ENCODE assay signal across 27 cellular contexts in the genomic region with DNA sequence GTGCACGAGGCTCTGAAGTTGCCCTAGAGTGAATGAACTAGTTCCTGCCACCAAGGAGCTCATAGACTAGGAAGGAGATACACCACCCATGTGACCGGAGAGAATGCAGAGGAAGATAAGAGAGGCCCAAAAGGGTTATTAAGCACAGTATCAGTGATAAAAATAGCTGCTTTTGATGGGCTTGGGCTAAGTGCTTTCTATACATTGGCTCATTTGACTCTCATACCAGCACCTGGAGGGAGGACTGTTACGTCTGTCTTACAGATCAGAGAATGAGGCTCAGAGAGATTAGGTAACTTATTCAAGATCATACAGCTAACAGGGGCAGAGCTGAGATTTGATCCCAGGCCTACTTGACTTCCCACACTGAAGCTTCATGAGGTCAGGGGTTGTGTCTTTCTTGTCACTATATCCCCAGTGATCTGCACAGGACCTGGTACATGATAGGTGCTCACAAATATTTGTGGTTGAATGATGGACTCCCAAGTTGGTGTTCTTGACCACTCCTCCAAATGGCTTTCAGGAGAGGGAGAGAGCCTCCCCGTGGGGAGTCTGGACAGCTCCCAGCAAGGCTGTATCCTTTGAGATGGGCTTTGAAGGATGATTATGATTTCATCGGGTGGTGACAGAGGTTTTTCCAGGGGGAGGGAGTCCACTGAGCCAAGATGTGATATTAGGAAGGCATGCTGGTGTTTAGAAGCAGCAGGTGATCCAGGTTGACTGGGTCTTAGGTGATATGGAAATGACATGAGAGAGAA. TPM values are rescaled to one million over a fixed set of nuclear protein-coding genes. Genes with fewer than 3 reads are reported as not detected.
DNase-seq lines count a peak whose midpoint lies in the region; ATAC-seq, FAIRE-seq and TF ChIP-seq lines count a peak whose summit lies in the region.
"Had no signal": no experiment of that assay in that cellular context is flagged by ENCODE, and none has a peak within 500 bp of the region (broad histone marks: within the 10 kb centered on the region; RNA-seq: fewer than 3 reads in every experiment).

No MANE protein-coding gene starts in this region.

- peak overlapping the region; percentile 34 for H3K4me3 Mint-ChIP-seq in endothelial cell (ENCODE audit: unreplicated experiment)
- H3K4me3 Mint-ChIP-seq in GM23338, result no peak overlapping the region
- H3K4me3 Mint-ChIP-seq: activated T-cell treated with anti-CD3 and anti-CD28 coated beads, Interleukin-2, amount 50 U/mL, for 4 hours; CD4-positive, CD25-positive, alpha-beta regulatory T cell had no signal

- H3K4me1 ChIP-seq in cardiac muscle cell (ENCODE audit: low read depth), result peaks cover 50% of the 10 kb centered on the region
- H3K4me1 ChIP-seq in osteoblast (ENCODE audit: insufficient read depth, low read length), result peaks cover 17% of the 10 kb centered on the region
- peaks cover 10% of the 10 kb centered on the region; the same call in 1 of the 2 replicates for H3K4me1 ChIP-seq in GM23338 (ENCODE audit: insufficient read depth)
- H3K4me1 ChIP-seq: body of pancreas had no signal

- H3K4me3 ChIP-seq in cardiac muscle cell (no peak overlapping the region), osteoblast (ENCODE audit: insufficient read depth, low read length) (no peak overlapping the region), GM23338 (no peak overlapping the region)
- H3K4me3 ChIP-seq: body of pancreas, stomach, tibial artery had no signal

- peaks cover 9% of the 10 kb centered on the region for H3K36me3 Mint-ChIP-seq in endothelial cell (ENCODE audit: low read depth, unreplicated experiment)
- H3K36me3 Mint-ChIP-seq in GM23338 (ENCODE audit: low read depth), result no peaks in the 10 kb centered on the region; the same call in 2 of the 3 replicates
- H3K36me3 Mint-ChIP-seq: CD4-positive, CD25-positive, alpha-beta regulatory T cell had no signal

- H4K20me1 ChIP-seq in osteoblast (ENCODE audit: insufficient read depth, low read length) (no peaks in the 10 kb centered on the region), GM23338 (replicated peaks; ENCODE audit: insufficient read depth) (no peaks in the 10 kb centered on the region)

- intact Hi-C loops in Right ventricle myocardium superior (cut with DNase I), result no loop called here

- H3K27me3 Mint-ChIP-seq in endothelial cell (ENCODE audit: unreplicated experiment) (peaks cover 11% of the 10 kb centered on the region), GM23338 (ENCODE audit: insufficient read depth, low read depth, poor library complexity) (peaks cover 19% of the 10 kb centered on the region)
- H3K27me3 Mint-ChIP-seq: CD4-positive, CD25-positive, alpha-beta regulatory T cell had no signal

- no peak overlapping the region for H3K27ac Mint-ChIP-seq in endothelial cell (ENCODE audit: unreplicated experiment)
- H3K27ac Mint-ChIP-seq in GM23338, result no peak overlapping the region

- H3K79me2 ChIP-seq in osteoblast (ENCODE audit: insufficient read depth, low read length) (no peaks in the 10 kb centered on the region), GM23338 (replicated peaks; ENCODE audit: insufficient read depth) (no peaks in the 10 kb centered on the region)

- H3K27me3 ChIP-seq in cardiac muscle cell, result no peaks in the 10 kb centered on the region
- H3K27me3 ChIP-seq in osteoblast (ENCODE audit: insufficient read depth, low read length), result no peaks in the 10 kb centered on the region
- no peaks in the 10 kb centered on the region for H3K27me3 ChIP-seq in GM23338 (ENCODE audit: insufficient read depth)
- H3K27me3 ChIP-seq: body of pancreas had no signal

- no peak overlapping the region for H3K4me2 ChIP-seq in osteoblast (ENCODE audit: insufficient read depth, low read length)
- no peak overlapping the region for H3K4me2 ChIP-seq in GM23338

- H3K4me1 Mint-ChIP-seq in endothelial cell (ENCODE audit: unreplicated experiment), result peaks cover 8% of the 10 kb centered on the region
- peaks cover 28% of the 10 kb centered on the region for H3K4me1 Mint-ChIP-seq in GM23338

- peak in 1 of 2 donors; percentile 82 for DNase-seq in cardiac muscle cell (ENCODE audit: low read depth in 1 of 2, low spot score in 1 of 2)
- no peak for DNase-seq in Right ventricle myocardium superior
- peak; percentile 25 for DNase-seq in NCI-H226
- DNase-seq in endothelial cell (ENCODE audit: low spot score), result no peak
- DNase-seq in osteoblast (ENCODE audit: insufficient read length, low spot score, missing footprints), result peak; percentile 42
- no peak for DNase-seq in GM19239 (ENCODE audit: insufficient read length, low spot score)
- no peak for DNase-seq in GM23338 (ENCODE audit: low spot score)
- DNase-seq: activated naive CD4-positive, alpha-beta T cell; activated T-cell treated with anti-CD3 and anti-CD28 coated beads, Interleukin-2, amount 50 U/mL, for 4 hours; body of pancreas; CD4-positive, CD25-positive, alpha-beta regulatory T cell; effector CD4-positive, alpha-beta T cell; NCI-H1436 treated with DMSO at 0.1 percent for 48 hours; occipital lobe; stomach; T-helper 2 cell had no signal

- no peaks in the 10 kb centered on the region for H3F3A ChIP-seq in GM23338 (replicated peaks; ENCODE audit: low read depth)

- H3K27ac ChIP-seq in cardiac muscle cell (peak overlapping the region; percentile 95), osteoblast (ENCODE audit: low read depth, low read length) (no peak overlapping the region), GM23338 (ENCODE audit: low read depth) (no peak overlapping the region)
- H3K27ac ChIP-seq: 22Rv1, body of pancreas, stomach, tibial artery, VCaP had no signal

- ATAC-seq in Right ventricle myocardium superior (ENCODE audit: poor library complexity) (no peak), GM21381 (IDR thresholded peaks at IDR 0.05; ENCODE audit: unreplicated experiment) (no peak), GM23338 (no peak)
- ATAC-seq: activated T-cell treated with anti-CD3 and anti-CD28 coated beads, Interleukin-2, amount 50 U/mL, for 4 hours; body of pancreas; SK-N-SH treated with all-trans-retinoic acid at 6 μM for 48 hours had no signal

- H3K9me2 ChIP-seq in GM23338 (ENCODE audit: insufficient read depth), result no peaks in the 10 kb centered on the region

- H2AFZ ChIP-seq in osteoblast (ENCODE audit: low read length), result no peak overlapping the region
- H2AFZ ChIP-seq in GM23338, result no peak overlapping the region

- TF ChIP-seq CTCF in cardiac muscle cell (IDR thresholded peaks at IDR 0.05; ENCODE audit: low read depth, low read length), result no peak
- TF ChIP-seq CTCF in endothelial cell (IDR thresholded peaks at IDR 0.05; ENCODE audit: unreplicated experiment), result no peak
- no peak for TF ChIP-seq CTCF in osteoblast (IDR thresholded peaks at IDR 0.05; ENCODE audit: extremely low read depth, low read depth, low read length)
- TF ChIP-seq CTCF in GM23338 (conservative IDR thresholded peaks at IDR 0.05; ENCODE audit: low read depth in 2 of 2), result no peak

- H3K9me3 Mint-ChIP-seq in endothelial cell (ENCODE audit: unreplicated experiment), result no peaks in the 10 kb centered on the region
- H3K9me3 Mint-ChIP-seq in GM23338, result no peaks in the 10 kb centered on the region; the same call in 2 of the 3 replicates
- H3K9me3 Mint-ChIP-seq: activated T-cell treated with anti-CD3 and anti-CD28 coated beads, Interleukin-2, amount 50 U/mL, for 4 hours; CD4-positive, CD25-positive, alpha-beta regulatory T cell had no signal

- H3K36me3 ChIP-seq in cardiac muscle cell (peaks cover 24% of the 10 kb centered on the region), osteoblast (ENCODE audit: insufficient read depth, low read length) (no peaks in the 10 kb centered on the region), GM23338 (ENCODE audit: insufficient read depth) (no peaks in the 10 kb centered on the region)
- H3K36me3 ChIP-seq: stomach, tibial artery had no signal

- H3K9me3 ChIP-seq in cardiac muscle cell (ENCODE audit: low read depth) (no peaks in the 10 kb centered on the region), osteoblast (ENCODE audit: low read depth, low read length) (no peaks in the 10 kb centered on the region)
- H3K9me3 ChIP-seq: body of pancreas, stomach, tibial artery had no signal

- FAIRE-seq in GM19239 (lab: Jason Lieb, UNC), result no peak
- FAIRE-seq: colon, D721Med, HTR-8/SVneo had no signal

RNA-seq across cellular contexts. Expression of a gene that starts 14.4 kb away (rescaled TPM):
- 207 and 215 TPM in 2 replicates for total RNA-seq in cardiac muscle cell
- 63.0 and 97.5 TPM in 2 replicates for polyA plus RNA-seq in cardiac muscle cell
- total RNA-seq in Right ventricle myocardium superior, result 19.3 TPM
- 4.0 TPM for total RNA-seq in endothelial cell (ENCODE audit: unreplicated experiment)
- 8.0 and 10.9 TPM in 2 replicates for total RNA-seq in osteoblast
- total RNA-seq in GM23338 (2014; rRNA removed; shearing (Covaris generic)), result 7.6 and 8.0 TPM in 2 replicates
- 1.3 and 2.2 TPM in 2 replicates for polyA plus RNA-seq in GM23338 (2016; fragmentation: Nextera tagmentation; extraction: Ambion mirVana)
- total RNA-seq: body of pancreas had no signal
- polyA plus RNA-seq: CD4-positive, CD25-positive, alpha-beta regulatory T cell had no signal

RNA-seq across cellular contexts. Expression of a gene that starts 33.5 kb away (rescaled TPM):
- 67.1 and 109 TPM in 2 replicates for total RNA-seq in cardiac muscle cell
- 56.1 and 99.7 TPM in 2 replicates for polyA plus RNA-seq in cardiac muscle cell
- 21.8 TPM for total RNA-seq in Right ventricle myocardium superior
- total RNA-seq in endothelial cell (ENCODE audit: unreplicated experiment), result 65.5 TPM
- 116 and 118 TPM in 2 replicates for total RNA-seq in osteoblast
- total RNA-seq in GM23338 (2014; rRNA removed; shearing (Covaris generic)), result 107 and 128 TPM in 2 replicates
- 54.7 and 55.1 TPM in 2 replicates for polyA plus RNA-seq in GM23338 (2016; fragmentation: Nextera tagmentation; extraction: Ambion mirVana)

RNA-seq across cellular contexts. Expression of a gene that starts 45.1 kb away (rescaled TPM):
- total RNA-seq in cardiac muscle cell, result 0.18 TPM in 1 of 2 replicates, not detected in the other
- 0.62 TPM in 1 of 2 replicates, not detected in the other for polyA plus RNA-seq in cardiac muscle cell
- total RNA-seq in Right ventricle myocardium superior, result not detected
- 15.7 TPM for total RNA-seq in endothelial cell (ENCODE audit: unreplicated experiment)
- total RNA-seq in osteoblast, result not detected in 2 replicates
- total RNA-seq in GM23338 (2014; rRNA removed; shearing (Covaris generic)), result not detected in 2 replicates
- polyA plus RNA-seq in GM23338 (2016; fragmentation: Nextera tagmentation; extraction: Ambion mirVana), result not detected in 2 replicates
- total RNA-seq: activated T-cell treated with anti-CD3 and anti-CD28 coated beads, Interleukin-2, amount 50 U/mL, for 4 hours; body of pancreas; CD4-positive, CD25-positive, alpha-beta regulatory T cell; fibroblast of villous mesenchyme; NCI-H460; occipital lobe; stomach had no signal
- polyA plus RNA-seq: CD4-positive, CD25-positive, alpha-beta regulatory T cell; esophagus; stomach had no signal

Comparison
In these comparisons a context has a peak if more than half of its experiments do, and no peak if none do; other contexts are left out.
1. RNA of a gene that starts 14.4 kb away (total RNA-seq): 207 to 215 TPM in cardiac muscle cell; 19.3 TPM in Right ventricle myocardium superior (single experiment), 8.0 to 10.9 TPM in osteoblast, 7.6 to 8.0 TPM in GM23338 and 4.0 TPM in endothelial cell (single experiment); every median in the first group is over 10 times any median in the second.
2. DNase-seq: peak in NCI-H226 (single experiment) and osteoblast (single experiment); none in Right ventricle myocardium superior (single experiment), endothelial cell (single experiment), GM19239 (single experiment) and GM23338 (single experiment).
3. RNA of a gene that starts 45.1 kb away (total RNA-seq): 15.7 TPM in endothelial cell (single experiment); 0.18 TPM in cardiac muscle cell, not detected in Right ventricle myocardium superior (single experiment), not detected in osteoblast and not detected in GM23338; every median in the first group is over 10 times any median in the second.